8 cellular contexts compared by ENCODE assay signal in the genomic region with DNA sequence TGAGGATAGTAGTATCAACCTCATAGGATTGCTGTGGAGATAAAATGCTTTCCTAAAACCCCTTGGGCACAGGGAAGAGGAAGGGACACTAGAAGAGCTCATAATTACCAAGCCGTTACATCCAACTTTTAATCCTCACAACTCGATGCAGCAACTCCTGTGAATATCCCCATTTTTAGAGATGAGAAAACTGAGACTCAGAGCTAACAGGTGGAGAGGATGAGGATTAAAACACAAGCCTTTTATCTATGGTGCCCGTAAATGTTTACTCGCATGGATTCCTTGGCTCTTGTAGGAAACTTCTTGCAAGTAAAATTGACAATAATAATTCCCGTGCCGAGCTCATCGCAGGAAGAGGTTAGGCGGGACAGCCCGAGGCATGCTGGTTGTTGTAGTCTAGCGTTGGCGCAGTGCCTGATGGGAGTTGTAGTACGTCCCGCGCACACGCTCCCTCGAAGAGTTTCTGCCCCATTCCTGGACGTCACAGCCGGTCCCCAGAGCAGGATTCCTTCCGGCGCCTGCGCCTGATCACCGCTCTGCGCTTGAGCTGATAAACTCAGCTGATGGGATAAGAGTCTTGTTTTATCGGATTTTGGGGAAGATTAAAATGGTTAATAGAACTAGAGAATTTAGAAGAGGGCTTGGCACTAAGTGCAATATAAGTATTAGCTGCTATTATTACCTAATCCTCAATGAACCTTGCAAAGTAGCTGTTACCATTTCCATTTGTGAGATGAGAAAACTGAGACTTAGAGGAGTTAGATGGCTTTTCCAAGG. TPM values are rescaled to one million over a fixed set of nuclear protein-coding genes. Genes with fewer than 3 reads are reported as not detected.
A peak's percentile ranks its signal among the peaks of the same experiment; 100 is the strongest.
DNase-seq lines count a peak whose midpoint lies in the region; ATAC-seq, FAIRE-seq and TF ChIP-seq lines count a peak whose summit lies in the region.

No MANE protein-coding gene starts in this region.

- BruUV-seq in Calu3 (replicated peaks; lab: Mats Ljungman, UMichigan), result no TSS peak

- H3K4me1 Mint-ChIP-seq in Calu3 (ENCODE audit: low read depth, unreplicated experiment) (peaks cover 53% of the 10 kb centered on the region), mesothelial cell of epicardium (peaks cover 45% of the 10 kb centered on the region)

- no peak for TF ChIP-seq CTCF in Calu3 (IDR thresholded peaks at IDR 0.05; ENCODE audit: unreplicated experiment)
- no peak for TF ChIP-seq CTCF in mesothelial cell of epicardium (IDR thresholded peaks at IDR 0.05; ENCODE audit: unreplicated experiment)

- H3K27me3 ChIP-seq in HUES48 (ENCODE audit: control insufficient read depth, insufficient read depth, low read length) (no peaks in the 10 kb centered on the region), NT2/D1 (ENCODE audit: insufficient read depth, insufficient read length) (no peaks in the 10 kb centered on the region)

- H3K4me3 ChIP-seq in HUES48 (ENCODE audit: low read depth, low read length) (peak overlapping the region; percentile 81), NT2/D1 (ENCODE audit: insufficient read length, low read depth) (peak overlapping the region; percentile 55)

- peak; percentile 77 for ATAC-seq in GM21423 (IDR thresholded peaks at IDR 0.05; ENCODE audit: unreplicated experiment)

- no peaks in the 10 kb centered on the region for H3K27me3 Mint-ChIP-seq in Calu3 (ENCODE audit: unreplicated experiment)
- H3K27me3 Mint-ChIP-seq in mesothelial cell of epicardium (ENCODE audit: low read depth), result no peaks in the 10 kb centered on the region

- DNase-seq in Calu3 (peak; percentile 97), NT2/D1 (ENCODE audit: low read depth, low spot score) (peak; percentile 95), mesothelial cell of epicardium (ENCODE audit: low spot score in 2 of 2, unreplicated experiment in 2 of 2) (peak; percentile 92 to 94)
- peak; percentile 74 for DNase-seq in activated CD8-positive, alpha-beta memory T cell treated with anti-CD3 and anti-CD28 coated beads, Interleukin-2, amount 50 U/mL, for 24 hours (ENCODE audit: extremely low read depth)
- DNase-seq in stimulated activated CD8-positive, alpha-beta memory T cell treated with anti-CD3 and anti-CD28 coated beads, Interleukin-15, amount 100 ng/mL, for 4 hours (ENCODE audit: low read depth in 2 of 2), result peak; percentile 76 to 78

- intact Hi-C loops in Calu3 (cut with micrococcal nuclease; ENCODE audit: unreplicated experiment), result no loop called here

- peak overlapping the region; percentile 50 for H3K9ac ChIP-seq in HUES48 (ENCODE audit: low read depth, low read length)
- H3K9ac ChIP-seq in NT2/D1 (ENCODE audit: insufficient read length, low read depth), result peak overlapping the region; percentile 73

- peak overlapping the region; percentile 26 for H3K27ac ChIP-seq in HUES48 (ENCODE audit: low read depth, low read length)

- H3K9me3 Mint-ChIP-seq in Calu3 (ENCODE audit: low read depth, unreplicated experiment) (no peaks in the 10 kb centered on the region), mesothelial cell of epicardium (no peaks in the 10 kb centered on the region)

- peaks cover 17% of the 10 kb centered on the region; the same call in 1 of the 2 replicates for H3K4me1 ChIP-seq in HUES48 (ENCODE audit: control insufficient read depth, insufficient read depth, low read length)
- H3K4me1 ChIP-seq in NT2/D1 (ENCODE audit: insufficient read depth, insufficient read length), result peaks cover 9% of the 10 kb centered on the region

- peaks cover 37% of the 10 kb centered on the region for H3K36me3 Mint-ChIP-seq in Calu3 (ENCODE audit: insufficient read depth, unreplicated experiment)
- no peaks in the 10 kb centered on the region for H3K36me3 Mint-ChIP-seq in mesothelial cell of epicardium

- H3K4me3 Mint-ChIP-seq in Calu3 (ENCODE audit: low read depth, unreplicated experiment), result peak overlapping the region; percentile 73
- H3K4me3 Mint-ChIP-seq in mesothelial cell of epicardium, result peak overlapping the region; percentile 74

- 0 out of 2 replicates have a peak, but pooled peaks cover 4% of the 10 kb centered on the region for H3K36me3 ChIP-seq in HUES48 (ENCODE audit: control insufficient read depth, insufficient read depth, low read length)
- peaks cover 8% of the 10 kb centered on the region for H3K36me3 ChIP-seq in NT2/D1 (ENCODE audit: insufficient read depth, insufficient read length, low read length)

- CTCF ChIA-PET in Calu3 (lab: Charles Lee), result interaction anchor here (0.6 to 2.5 kb wide), 15 partner anchors 10 to 338 kb away, joined by 3 to 17 read pairs (median 7); a partner anchor contains a TSS

- H3K9me3 ChIP-seq in HUES48 (ENCODE audit: control insufficient read depth, insufficient read depth, low read length), result no peaks in the 10 kb centered on the region
- no peaks in the 10 kb centered on the region for H3K9me3 ChIP-seq in NT2/D1 (ENCODE audit: insufficient read depth, low read length)

- H3K27ac Mint-ChIP-seq in Calu3 (ENCODE audit: unreplicated experiment), result peak overlapping the region; percentile 69
- peak overlapping the region; percentile 94 for H3K27ac Mint-ChIP-seq in mesothelial cell of epicardium

- peak; percentile 80 for FAIRE-seq in endometrium (lab: Jason Lieb, UNC)

RNA-seq across cellular contexts. Expression of a gene that starts 2.8 kb away (rescaled TPM):
- total RNA-seq in Calu3 (2022) (212 TPM in 2 replicates), mesothelial cell of epicardium (134 to 139 TPM (median 138 TPM) in 3 replicates)

RNA-seq across cellular contexts. Expression of a gene that starts 37.7 kb away (rescaled TPM):
- total RNA-seq in Calu3 (2022) (36.0 and 37.5 TPM in 2 replicates), mesothelial cell of epicardium (30.3 to 32.3 TPM (median 30.3 TPM) in 3 replicates)

Comparison
In these comparisons a context has a peak if more than half of its experiments do, and no peak if none do; other contexts are left out.
1. Peak in every context shown above with its lines: DNase-seq, ATAC-seq, H3K4me3 ChIP-seq and H3K27ac ChIP-seq.